7 cellular contexts compared by ENCODE assay signal in the genomic region with DNA sequence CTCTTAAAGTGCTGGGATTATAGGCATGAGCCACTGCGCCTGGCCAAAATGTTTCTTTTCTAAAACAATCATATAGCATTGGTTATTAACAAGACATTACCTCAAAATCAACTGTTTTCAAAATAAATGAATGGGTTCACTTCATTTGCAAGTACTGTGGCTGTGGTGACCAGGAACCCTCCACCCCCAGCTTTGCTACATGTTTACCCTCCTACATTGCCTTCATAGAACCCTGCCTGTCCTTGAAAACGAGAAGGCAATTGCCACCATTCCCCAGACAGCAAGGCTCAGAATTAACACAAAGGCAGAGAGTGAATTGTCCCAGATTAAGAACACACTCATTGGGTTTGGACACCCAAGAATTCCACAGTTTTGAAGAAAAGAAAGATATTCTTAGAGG.
"Had no signal": no experiment of that assay in that cellular context is flagged by ENCODE, and none has a peak within 500 bp of the region (broad histone marks: within the 10 kb centered on the region; RNA-seq: fewer than 3 reads in every experiment).

No MANE protein-coding gene starts in this region.

- ATAC-seq: K562 had no signal

- H3K4me3 ChIP-seq: K562 had no signal

- H3K27ac ChIP-seq: HL-60 had no signal

- DNase-seq: GOT3, H7, HCEC 1CT, IMR-90, KG1 had no signal

- FAIRE-seq: K562 had no signal
